ENCODE assay signal across 2 cellular contexts in genomic region chr19:48552406-48553322, GRCh38.
TF ChIP-seq lines count a peak whose summit lies in the region.

No MANE protein-coding gene starts in this region.

TF ChIP-seq in WTC11, 78 proteins besides CTCF, POLR2A, EP300 and RAD21:
- TF ChIP-seq E2F5 (CRISPR knock-in tag; IDR thresholded peaks at IDR 0.05) (no peak), NFATC4 (CRISPR knock-in tag; IDR thresholded peaks at IDR 0.05) (no peak), HMGA2 (CRISPR knock-in tag; IDR thresholded peaks at IDR 0.05) (no peak), MAX (CRISPR knock-in tag; IDR thresholded peaks at IDR 0.05) (no peak), ZNF263 (CRISPR knock-in tag; IDR thresholded peaks at IDR 0.05; ENCODE audit: low read depth) (no peak), MYBL2 (CRISPR knock-in tag; IDR thresholded peaks at IDR 0.05) (no peak), TCF7 (CRISPR knock-in tag; IDR thresholded peaks at IDR 0.05; ENCODE audit: low read depth) (no peak), ZNF416 (CRISPR knock-in tag; IDR thresholded peaks at IDR 0.05) (no peak), NR3C1 (CRISPR knock-in tag; conservative IDR thresholded peaks at IDR 0.05; ENCODE audit: low read depth) (no peak), TEAD4 (CRISPR knock-in tag; IDR thresholded peaks at IDR 0.05) (no peak), JUN (CRISPR knock-in tag; IDR thresholded peaks at IDR 0.05) (no peak)

TF ChIP-seq in HepG2, 621 proteins besides CTCF, POLR2A, EP300 and RAD21:
- TF ChIP-seq ATF4 (CRISPR knock-in tag; IDR thresholded peaks at IDR 0.05) (no peak), DBP (CRISPR knock-in tag; IDR thresholded peaks at IDR 0.05; ENCODE audit: not compliant biosample characterization) (no peak), ZNF691 (CRISPR knock-in tag; IDR thresholded peaks at IDR 0.05; ENCODE audit: borderline replicate concordance, low read depth) (no peak), ELF1 (CRISPR knock-in tag; IDR thresholded peaks at IDR 0.05) (no peak), ZNF768 (CRISPR knock-in tag; IDR thresholded peaks at IDR 0.05) (peak; percentile 98), HBP1 (CRISPR knock-in tag; IDR thresholded peaks at IDR 0.05; ENCODE audit: low read depth) (no peak), CBX1 (IDR thresholded peaks at IDR 0.05; ENCODE audit: low read depth) (no peak), ZNF281 (CRISPR knock-in tag; IDR thresholded peaks at IDR 0.05; ENCODE audit: borderline replicate concordance) (no peak), GABPB1 (CRISPR knock-in tag; IDR thresholded peaks at IDR 0.05) (no peak), ZNF629 (CRISPR knock-in tag; conservative IDR thresholded peaks at IDR 0.05) (peak; percentile 92), ZKSCAN5 (CRISPR knock-in tag; IDR thresholded peaks at IDR 0.05) (no peak), RFXANK (CRISPR knock-in tag; IDR thresholded peaks at IDR 0.05) (no peak), FOXO4 (CRISPR knock-in tag; conservative IDR thresholded peaks at IDR 0.05) (0 out of 2 replicates have a peak, but pooled peaks have one; percentile 49), ZNF205 (CRISPR knock-in tag; IDR thresholded peaks at IDR 0.05) (0 out of 2 replicates have a peak, but pooled peaks have one; percentile 19), ZHX2 (IDR thresholded peaks at IDR 0.05; ENCODE audit: low read depth) (no peak), ZHX2 (CRISPR knock-in tag; IDR thresholded peaks at IDR 0.05; ENCODE audit: borderline replicate concordance) (no peak), ZNF232 (CRISPR knock-in tag; IDR thresholded peaks at IDR 0.05; ENCODE audit: borderline replicate concordance) (no peak), ZNF292 (CRISPR knock-in tag; IDR thresholded peaks at IDR 0.05; ENCODE audit: borderline replicate concordance, low read depth) (no peak), GLI4 (CRISPR knock-in tag; IDR thresholded peaks at IDR 0.05; ENCODE audit: borderline replicate concordance) (no peak), ZMYM3 (CRISPR knock-in tag; IDR thresholded peaks at IDR 0.05) (peak; percentile 47; the same call in 1 of the 2 replicates), KLF9 (CRISPR knock-in tag; IDR thresholded peaks at IDR 0.05; ENCODE audit: low read depth) (no peak), ZBED4 (CRISPR knock-in tag; IDR thresholded peaks at IDR 0.05; ENCODE audit: borderline replicate concordance) (no peak), ATF1 (CRISPR knock-in tag; IDR thresholded peaks at IDR 0.05) (no peak), ZNF790 (CRISPR knock-in tag; IDR thresholded peaks at IDR 0.05; ENCODE audit: borderline replicate concordance) (no peak), HDAC2 (CRISPR knock-in tag; IDR thresholded peaks at IDR 0.05) (no peak)
